23 cellular contexts compared by ENCODE assay signal in the genomic region with DNA sequence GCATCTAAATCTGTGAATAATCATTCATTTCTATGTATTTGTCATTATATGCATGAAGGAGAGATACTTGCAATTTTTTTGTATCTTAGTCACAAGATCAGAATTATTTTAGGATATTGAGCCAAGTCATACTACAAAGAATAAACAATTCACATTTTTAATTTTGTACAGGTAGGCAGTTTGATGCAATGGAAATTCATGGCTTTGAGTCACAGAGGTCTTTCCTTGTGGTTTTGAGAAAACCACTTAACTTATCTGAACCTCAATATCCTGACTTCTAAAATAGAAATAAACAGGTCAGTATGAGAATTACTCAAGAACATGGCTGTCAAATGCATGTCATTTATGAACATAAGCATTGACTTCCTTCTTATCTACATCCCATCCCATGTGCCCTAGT.
DNase-seq lines count a peak whose midpoint lies in the region; ATAC-seq and TF ChIP-seq lines count a peak whose summit lies in the region.
"Had no signal": no experiment of that assay in that cellular context is flagged by ENCODE, and none has a peak within 500 bp of the region (broad histone marks: within the 10 kb centered on the region; RNA-seq: fewer than 3 reads in every experiment).

No MANE protein-coding gene starts in this region.

- H3K27me3 ChIP-seq in kidney epithelial cell (ENCODE audit: control insufficient read depth, insufficient read depth, low read length) (no peaks in the 10 kb centered on the region), thyroid gland (no peaks in the 10 kb centered on the region)
- H3K27me3 ChIP-seq: esophagus muscularis mucosa, testis had no signal

- H3K36me3 ChIP-seq in kidney epithelial cell (ENCODE audit: control insufficient read depth, insufficient read depth, low read length) (no peaks in the 10 kb centered on the region), mucosa of descending colon (ENCODE audit: low read depth) (no peaks in the 10 kb centered on the region), thyroid gland (no peaks in the 10 kb centered on the region)
- H3K36me3 ChIP-seq: esophagus muscularis mucosa had no signal

- ATAC-seq in GM18511 (IDR thresholded peaks at IDR 0.05; ENCODE audit: unreplicated experiment) (peak; percentile 40), esophagus mucosa (no peak), mucosa of descending colon (no peak)
- ATAC-seq: CD8-positive, alpha-beta T cell; HepG2; SK-N-SH treated with all-trans-retinoic acid at 6 μM for 48 hours had no signal

- no peaks in the 10 kb centered on the region for H3K4me1 ChIP-seq in mucosa of descending colon (ENCODE audit: low read depth)
- no peaks in the 10 kb centered on the region for H3K4me1 ChIP-seq in thyroid gland
- H3K4me1 ChIP-seq: esophagus muscularis mucosa, testis had no signal

- TF ChIP-seq CTCF in kidney epithelial cell (IDR thresholded peaks at IDR 0.05; ENCODE audit: insufficient read depth, low read length, poor library complexity, severe bottlenecking) (no peak), mucosa of descending colon (IDR thresholded peaks at IDR 0.05) (no peak), thyroid gland (IDR thresholded peaks at IDR 0.05) (no peak)

- H3K9me3 ChIP-seq in mucosa of descending colon (no peaks in the 10 kb centered on the region), thyroid gland (no peaks in the 10 kb centered on the region)
- H3K9me3 ChIP-seq: esophagus muscularis mucosa, testis had no signal

- DNase-seq in HS-27A (ENCODE audit: low read depth) (peak; percentile 19), astrocyte of the hippocampus (ENCODE audit: low read depth, low spot score) (peak; percentile 42), kidney epithelial cell (ENCODE audit: low read depth) (peak; percentile 4), mucosa of descending colon (no peak), thyroid gland (no peak)
- DNase-seq in NK-92 treated with Interleukin-12 subunit alpha and Interleukin-12 subunit beta, amount 100 ng/mL, for 24 hours (lab: John Stamatoyannopoulos, UW), result no peak
- DNase-seq: activated CD4-positive, CD25-positive, alpha-beta regulatory T cell treated with anti-CD3 and anti-CD28 coated beads, Interleukin-2, amount 50 U/mL, for 72 hours; caudate nucleus; CD8-positive, alpha-beta T cell; DMS53; head of caudate nucleus; left ventricle myocardium superior; NCI-H1417 treated with DMSO at 0.1 percent for 48 hours; NCI-H2171; NCI-H748 treated with DMSO at 0.1 percent for 48 hours; nucleus accumbens; T-helper 9 cell; testis had no signal

- intact Hi-C loops in mucosa of descending colon (cut with DNase I, micrococcal nuclease) (no loop called here), thyroid gland (cut with DNase I) (no loop called here)

- TF ChIP-seq POLR2A in thyroid gland (IDR thresholded peaks at IDR 0.05), result no peak

- no peak overlapping the region for H3K4me3 ChIP-seq in kidney epithelial cell (ENCODE audit: low read depth, low read length)
- H3K4me3 ChIP-seq in mucosa of descending colon, result no peak overlapping the region
- H3K4me3 ChIP-seq in thyroid gland (replicated peaks in 1 of 3), result no peak overlapping the region
- H3K4me3 ChIP-seq: esophagus muscularis mucosa, testis had no signal

- no peak overlapping the region for H3K27ac ChIP-seq in thyroid gland
- H3K27ac ChIP-seq: esophagus muscularis mucosa, testis had no signal

Comparison
In these comparisons a context has a peak if more than half of its experiments do, and no peak if none do; other contexts are left out.
1. DNase-seq: peak in HS-27A (single experiment), astrocyte of the hippocampus (single experiment) and kidney epithelial cell (single experiment); none in mucosa of descending colon (0 of 3), NK-92 treated with Interleukin-12 subunit alpha and Interleukin-12 subunit beta, amount 100 ng/mL, for 24 hours (single experiment) and thyroid gland (0 of 2).